Comparison of ENCODE assay signal across 8 cellular contexts in the genomic region with DNA sequence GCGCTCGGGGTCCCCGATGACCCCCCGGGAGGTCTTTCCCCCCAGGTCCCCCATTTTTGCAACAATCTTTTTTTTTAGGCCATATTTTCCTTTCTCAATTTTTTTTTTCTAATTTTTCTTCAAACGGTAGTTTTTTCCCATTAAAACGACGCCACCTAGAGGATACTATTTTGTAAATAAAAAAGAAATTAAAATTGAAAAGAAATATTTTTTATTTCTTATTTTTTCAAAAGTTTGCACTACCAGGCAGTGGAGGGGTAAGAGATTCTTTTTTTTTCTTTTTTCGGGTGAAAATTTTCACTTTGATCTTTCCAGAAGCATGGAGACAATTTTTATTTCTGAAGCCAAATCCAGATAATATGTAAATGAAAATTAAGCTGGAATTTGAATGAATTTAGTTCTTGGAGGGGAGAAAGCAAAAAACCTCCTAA. TPM values are rescaled to one million over a fixed set of nuclear protein-coding genes. Genes with fewer than 3 reads are reported as not detected.
DNase-seq lines count a peak whose midpoint lies in the region; ATAC-seq and TF ChIP-seq lines count a peak whose summit lies in the region.

No MANE protein-coding gene starts in this region.

- no peaks in the 10 kb centered on the region for H3K27me3 ChIP-seq in psoas muscle (ENCODE audit: insufficient read depth in 3 of 3, low read length in 2 of 3)

- H3K4me3 Mint-ChIP-seq in stimulated activated naive CD8-positive, alpha-beta T cell treated with anti-CD3 and anti-CD28 coated beads, Interleukin-15, Interleukin-2, amounts not matched to agents 100 ng/mL and 50 ng/mL, for 24 hours, result peak overlapping the region; percentile 90

- no peak for DNase-seq in stimulated activated naive CD8-positive, alpha-beta T cell treated with anti-CD3 and anti-CD28 coated beads, Interleukin-15, Interleukin-2, amounts not matched to agents 100 U/mL and 50 U/mL, for 24 hours
- DNase-seq in SW 1271 (lab: John Stamatoyannopoulos, UW), result peak; percentile 11 to 60
- DNase-seq in fibroblast of the aortic adventitia (ENCODE audit: low read depth), result peak; percentile 56
- DNase-seq in psoas muscle, result no peak
- no peak for DNase-seq in H4 (ENCODE audit: low spot score)
- DNase-seq in NK-92 (lab: John Stamatoyannopoulos, UW; ENCODE audit: unreplicated experiment), result no peak

- H3K27me3 Mint-ChIP-seq in stimulated activated naive CD8-positive, alpha-beta T cell treated with anti-CD3 and anti-CD28 coated beads, Interleukin-15, Interleukin-2, amounts not matched to agents 100 ng/mL and 50 ng/mL, for 24 hours, result peaks cover 18% of the 10 kb centered on the region

- no peaks in the 10 kb centered on the region for H3K9me3 ChIP-seq in psoas muscle

- no peaks in the 10 kb centered on the region for H3K36me3 ChIP-seq in psoas muscle (ENCODE audit: insufficient read depth in 1 of 2, low read depth in 1 of 2)

- intact Hi-C loops in psoas muscle (cut with DNase I), result loop anchor here in 1 of 2 donors (10.0 kb wide), 1 partner anchor 192 kb away; no protein-coding TSS in a partner anchor

- H3K4me3 ChIP-seq in fibroblast of the aortic adventitia (ENCODE audit: low read depth, low read length) (peak overlapping the region; percentile 79), psoas muscle (peak overlapping the region; percentile 93)

- no peaks in the 10 kb centered on the region for H3K9me3 Mint-ChIP-seq in stimulated activated naive CD8-positive, alpha-beta T cell treated with anti-CD3 and anti-CD28 coated beads, Interleukin-15, Interleukin-2, amounts not matched to agents 100 ng/mL and 50 ng/mL, for 24 hours

- ATAC-seq in stimulated activated naive CD8-positive, alpha-beta T cell treated with anti-CD3 and anti-CD28 coated beads, Interleukin-15, Interleukin-2, amounts not matched to agents 100 U/mL and 50 U/mL, for 24 hours, result no peak
- ATAC-seq in psoas muscle, result no peak
- no peak for ATAC-seq in HG03460 (IDR thresholded peaks at IDR 0.05; ENCODE audit: unreplicated experiment)

- peaks cover 5% of the 10 kb centered on the region for H3K4me1 ChIP-seq in psoas muscle

- H3K4me1 Mint-ChIP-seq in stimulated activated naive CD8-positive, alpha-beta T cell treated with anti-CD3 and anti-CD28 coated beads, Interleukin-15, Interleukin-2, amounts not matched to agents 100 ng/mL and 50 ng/mL, for 24 hours (ENCODE audit: low read depth), result peaks cover 6% of the 10 kb centered on the region

- peak; percentile 40 for TF ChIP-seq CTCF in fibroblast of the aortic adventitia (IDR thresholded peaks at IDR 0.05; ENCODE audit: insufficient read depth, low read length)
- peak; percentile 44 for TF ChIP-seq CTCF in psoas muscle (IDR thresholded peaks at IDR 0.05)

- H3K27ac ChIP-seq in psoas muscle, result peak overlapping the region; percentile 63

- 1 to 2% (median 1%) methylated on average over 8 of the region's 8 CpGs for WGBS in psoas muscle, 3 donors

- H3K27ac Mint-ChIP-seq in stimulated activated naive CD8-positive, alpha-beta T cell treated with anti-CD3 and anti-CD28 coated beads, Interleukin-15, Interleukin-2, amounts not matched to agents 100 ng/mL and 50 ng/mL, for 24 hours, result peak overlapping the region; percentile 68

- H3K36me3 Mint-ChIP-seq in stimulated activated naive CD8-positive, alpha-beta T cell treated with anti-CD3 and anti-CD28 coated beads, Interleukin-15, Interleukin-2, amounts not matched to agents 100 ng/mL and 50 ng/mL, for 24 hours (ENCODE audit: low read depth), result no peaks in the 10 kb centered on the region

RNA-seq across cellular contexts. Expression of a gene that starts 0.7 kb away (rescaled TPM):
- 5.8 and 13.6 TPM in 2 replicates for total RNA-seq in fibroblast of the aortic adventitia (ENCODE audit: low replicate concordance)
- 1 to 10 TPM; 1.2 to 2.7 (median 1.3) TPM for total RNA-seq in psoas muscle
- 1 to 10 TPM in 1 of 3 donors, under 1 TPM in 2; 0.31 to 1.2 (median 0.40) TPM for polyA plus RNA-seq in psoas muscle
- total RNA-seq in H4 (2014; rRNA removed; shearing (Covaris generic)), result 4.8 and 4.9 TPM in 2 replicates

Comparison
In these comparisons a context has a peak if more than half of its experiments do, and no peak if none do; other contexts are left out.
1. DNase-seq: peak in SW 1271 (2 of 2) and fibroblast of the aortic adventitia (single experiment); none in stimulated activated naive CD8-positive, alpha-beta T cell treated with anti-CD3 and anti-CD28 coated beads, Interleukin-15, Interleukin-2, amounts not matched to agents 100 U/mL and 50 U/mL, for 24 hours (single experiment), psoas muscle (0 of 2), H4 (single experiment) and NK-92 (single experiment).